Comparison of ENCODE assay signal across 23 cellular contexts in the genomic region with DNA sequence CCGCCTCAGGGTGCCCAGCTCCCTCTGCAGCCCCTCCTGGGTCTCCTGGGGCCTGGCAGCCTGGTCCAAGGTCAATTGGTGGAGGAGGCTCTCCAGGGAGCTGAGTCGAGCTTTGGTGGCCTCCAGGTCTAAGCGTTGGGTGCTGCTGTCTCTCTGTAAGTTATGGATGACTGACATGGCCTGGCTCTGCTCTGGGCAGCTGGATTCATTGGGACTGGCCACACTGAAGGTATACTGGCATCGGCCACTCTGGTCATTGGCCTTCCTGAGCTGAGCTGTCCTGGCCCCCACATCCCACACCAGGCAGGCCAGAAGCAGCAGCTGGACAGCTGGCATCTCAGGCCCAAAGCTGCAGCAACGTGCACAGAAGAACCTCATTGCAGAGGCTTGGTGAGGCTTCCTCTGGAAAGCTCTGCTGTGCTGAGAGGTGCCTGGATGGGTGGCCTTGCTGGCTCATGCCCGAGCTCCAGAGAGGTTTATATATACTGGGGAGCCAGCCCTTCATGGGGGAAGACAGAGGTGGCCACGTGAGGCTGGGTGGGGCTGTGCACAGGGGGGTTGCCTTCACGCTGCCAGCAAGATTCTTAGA. TPM values are rescaled to one million over a fixed set of nuclear protein-coding genes. Genes with fewer than 3 reads are reported as not detected.
DNase-seq lines count a peak whose midpoint lies in the region; ATAC-seq and TF ChIP-seq lines count a peak whose summit lies in the region.
"Had no signal": no experiment of that assay in that cellular context is flagged by ENCODE, and none has a peak within 500 bp of the region (broad histone marks: within the 10 kb centered on the region; RNA-seq: fewer than 3 reads in every experiment).

Gene MYOC, minus strand, starts transcription at position 455 of the 589 bp plus-strand sequence. Its CDS starts 77 bp downstream, at position 378.

- ATAC-seq in GM18502 (IDR thresholded peaks at IDR 0.05; ENCODE audit: poor library complexity, unreplicated experiment) (no peak), GM21526 (IDR thresholded peaks at IDR 0.05; ENCODE audit: low FRiP score, unreplicated experiment) (no peak)
- ATAC-seq: left colon, T-helper 17 cell had no signal

- WGBS in esophagus muscularis mucosa, result 64% methylated on average over 6 of the region's 8 CpGs
- 83% methylated on average over 8 of the region's 8 CpGs for WGBS in liver
- 69% methylated on average over 8 of the region's 8 CpGs for WGBS in prostate gland

- no peaks in the 10 kb centered on the region for H3K27me3 ChIP-seq in esophagus muscularis mucosa
- H3K27me3 ChIP-seq in liver (ENCODE audit: control insufficient read depth in 4 of 4, insufficient read depth in 4 of 4, low read length in 3 of 4), result no peaks in the 10 kb centered on the region
- H3K27me3 ChIP-seq in prostate gland (replicated peaks; ENCODE audit: insufficient read depth), result no peaks in the 10 kb centered on the region
- no peaks in the 10 kb centered on the region for H3K27me3 ChIP-seq in tibial artery
- peaks cover 9% of the 10 kb centered on the region for H3K27me3 ChIP-seq in BE2C
- H3K27me3 ChIP-seq: colonic mucosa, suprapubic skin had no signal

- H3K36me3 ChIP-seq in esophagus muscularis mucosa, result no peaks in the 10 kb centered on the region
- no peaks in the 10 kb centered on the region for H3K36me3 ChIP-seq in liver (ENCODE audit: control insufficient read depth in 4 of 4, insufficient read depth in 3 of 4, low read depth in 1 of 4, low read length in 3 of 4)
- H3K36me3 ChIP-seq in prostate gland, result no peaks in the 10 kb centered on the region
- no peaks in the 10 kb centered on the region for H3K36me3 ChIP-seq in tibial artery
- H3K36me3 ChIP-seq in BE2C, result no peaks in the 10 kb centered on the region
- H3K36me3 ChIP-seq: colonic mucosa, suprapubic skin, WERI-Rb-1 had no signal

- H3K9me3 ChIP-seq in esophagus muscularis mucosa (no peaks in the 10 kb centered on the region), liver (ENCODE audit: control insufficient read depth in 4 of 4, low read length in 3 of 4) (no peaks in the 10 kb centered on the region), prostate gland (no peaks in the 10 kb centered on the region), tibial artery (no peaks in the 10 kb centered on the region), BE2C (no peaks in the 10 kb centered on the region)
- H3K9me3 ChIP-seq: colonic mucosa, suprapubic skin had no signal

- TF ChIP-seq CTCF in esophagus muscularis mucosa (IDR thresholded peaks at IDR 0.05), result no peak
- no peak for TF ChIP-seq CTCF in liver (IDR thresholded peaks at IDR 0.05; ENCODE audit: low read depth, low read length, missing input control)
- TF ChIP-seq CTCF in prostate gland (IDR thresholded peaks at IDR 0.05), result no peak
- no peak for TF ChIP-seq CTCF in tibial artery (IDR thresholded peaks at IDR 0.05)
- no peak for TF ChIP-seq CTCF in BE2C (IDR thresholded peaks at IDR 0.05; ENCODE audit: low read depth, low read length)

- no peak within 1 kb of the TSS for H3K9ac ChIP-seq in liver (ENCODE audit: low read depth in 1 of 2, low read length in 2 of 2)

- TF ChIP-seq RAD21 in liver (IDR thresholded peaks at IDR 0.05), result no peak

- intact Hi-C loops in esophagus muscularis mucosa (cut with DNase I) (no loop called here), prostate gland (cut with DNase I) (no loop called here), tibial artery (cut with DNase I; ENCODE audit: low total_unique reads) (no loop called here)

- DNase-seq in esophagus muscularis mucosa (ENCODE audit: extremely low spot score) (no peak), prostate gland (ENCODE audit: low spot score) (no peak), tibial artery (no peak), BE2C (no peak), NCI-H2171 (lab: John Stamatoyannopoulos, UW) (no peak)
- DNase-seq: activated CD4-positive, alpha-beta memory T cell treated with anti-CD3 and anti-CD28 coated beads for 36 hours; activated gamma-delta T cell treated with Interleukin-2 at 50 U/mL for 16 hours; activated T-cell treated with anti-CD3 and anti-CD28 coated beads for 4 hours; colonic mucosa; glutamatergic neuron; left colon; NCI-H1105 treated with DMSO at 0.1 percent for 48 hours; NCI-H2081 treated with DMSO at 0.1 percent for 48 hours; T-helper 17 cell; WERI-Rb-1 had no signal

- no peak for TF ChIP-seq POLR2A in esophagus muscularis mucosa (IDR thresholded peaks at IDR 0.05; ENCODE audit: low read depth)
- no peak for TF ChIP-seq POLR2A in prostate gland (IDR thresholded peaks at IDR 0.05)

- H3K4me1 ChIP-seq in esophagus muscularis mucosa (peaks cover 40 to 82% (median 73%) of the 10 kb centered on the region in 4 donors), liver (ENCODE audit: control insufficient read depth in 4 of 4, insufficient read depth in 4 of 4, low read length in 3 of 4) (peaks cover 4 to 19% (median 15%) of the 10 kb centered on the region in 4 donors), prostate gland (replicated peaks) (peaks cover 13% of the 10 kb centered on the region), tibial artery (peaks cover 0 to 57% (median 38%) of the 10 kb centered on the region in 4 donors), BE2C (no peaks in the 10 kb centered on the region)
- H3K4me1 ChIP-seq: colonic mucosa had no signal

- no peak for TF ChIP-seq EP300 in esophagus muscularis mucosa (IDR thresholded peaks at IDR 0.05)

- peak within 1 kb of the TSS; percentile 82 to 94 (median 88) for H3K27ac ChIP-seq in esophagus muscularis mucosa (replicated peaks in 1 of 4)
- peak within 1 kb of the TSS; percentile 85 to 94 for H3K27ac ChIP-seq in liver (ENCODE audit: low read depth in 1 of 2, low read length in 2 of 2)
- H3K27ac ChIP-seq in prostate gland, result peak within 1 kb of the TSS; percentile 71 to 80
- H3K27ac ChIP-seq in tibial artery, result peak within 1 kb of the TSS; percentile 75 to 89
- H3K27ac ChIP-seq: colonic mucosa, SK-N-MC, suprapubic skin, WERI-Rb-1 had no signal

- H3K4me3 ChIP-seq in esophagus muscularis mucosa (peak within 1 kb of the TSS; percentile 29 to 36 (median 32)), liver (ENCODE audit: low read depth in 1 of 3, low read length in 3 of 3) (no peak within 1 kb of the TSS), prostate gland (no peak within 1 kb of the TSS), tibial artery (peak within 1 kb of the TSS in 1 of 2 donors; percentile 11), BE2C (ENCODE audit: low read depth, low read length) (no peak within 1 kb of the TSS)
- H3K4me3 ChIP-seq: colonic mucosa, SK-N-MC, suprapubic skin had no signal

TF ChIP-seq in liver, 16 proteins besides CTCF, POLR2A, EP300 and RAD21 (continues in another document):
- TF ChIP-seq GABPA (IDR thresholded peaks at IDR 0.05 in 1 of 2, conservative IDR thresholded peaks at IDR 0.05 in 1 of 2), result no peak
- TF ChIP-seq HNF4G (IDR thresholded peaks at IDR 0.05), result no peak
- TF ChIP-seq FOXA1 (IDR thresholded peaks at IDR 0.05), result no peak
- no peak for TF ChIP-seq HNF4A (conservative IDR thresholded peaks at IDR 0.05)
- TF ChIP-seq FOXA2 (IDR thresholded peaks at IDR 0.05), result no peak
- no peak for TF ChIP-seq EGR1 (IDR thresholded peaks at IDR 0.05; ENCODE audit: low read depth in 2 of 2)
- no peak for TF ChIP-seq REST (IDR thresholded peaks at IDR 0.05)
- TF ChIP-seq NR2F2 (IDR thresholded peaks at IDR 0.05), result no peak
- TF ChIP-seq JUND (IDR thresholded peaks at IDR 0.05), result no peak
- no peak for TF ChIP-seq RXRA (IDR thresholded peaks at IDR 0.05)
- no peak for TF ChIP-seq YY1 (IDR thresholded peaks at IDR 0.05)
- TF ChIP-seq, protein P1, sequence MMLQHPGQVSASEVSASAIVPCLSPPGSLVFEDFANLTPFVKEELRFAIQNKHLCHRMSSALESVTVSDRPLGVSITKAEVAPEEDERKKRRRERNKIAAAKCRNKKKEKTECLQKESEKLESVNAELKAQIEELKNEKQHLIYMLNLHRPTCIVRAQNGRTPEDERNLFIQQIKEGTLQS (IDR thresholded peaks at IDR 0.05), result no peak
- TF ChIP-seq SP1 (IDR thresholded peaks at IDR 0.05), result no peak

RNA-seq across cellular contexts. Expression of gene MYOC, which starts in this region (rescaled TPM):
- 100 to 1,000 TPM in 3 of 4 donors, 10 to 100 TPM in 1; 87.6 to 179 (median 125) TPM for total RNA-seq in esophagus muscularis mucosa
- total RNA-seq in liver, result under 1 TPM in 1 of 2 donors, not detected in 1; 0.17 TPM
- under 1 TPM in 1 of 2 donors, not detected in 1; 0.18 TPM for polyA plus RNA-seq in liver
- total RNA-seq in prostate gland, result 1 to 10 TPM; 3.7 to 5.7 TPM
- polyA plus RNA-seq in BE2C (2012; ENCODE audit: insufficient read depth, insufficient read length, low read depth), result not detected
- total RNA-seq: activated CD4-positive, alpha-beta memory T cell treated with anti-CD3 and anti-CD28 coated beads for 36 hours; H4; NCI-H460; neural crest cell; T-helper 17 cell had no signal

Comparison
In these comparisons a context has a peak if more than half of its experiments do, and no peak if none do; other contexts are left out.
1. RNA of gene MYOC (total RNA-seq): 87.6 to 179 TPM in esophagus muscularis mucosa; 3.7 to 5.7 TPM in prostate gland and 0.17 TPM in liver; every median in the first group is over 10 times any median in the second.
2. H3K4me3 ChIP-seq: peak in esophagus muscularis mucosa (4 of 4); none in liver (0 of 3), prostate gland (0 of 2) and BE2C (single experiment).
3. Peak in every context shown above with its lines, with median percentiles within 50 percentile points of each other: H3K27ac ChIP-seq.